In the genomic region with DNA sequence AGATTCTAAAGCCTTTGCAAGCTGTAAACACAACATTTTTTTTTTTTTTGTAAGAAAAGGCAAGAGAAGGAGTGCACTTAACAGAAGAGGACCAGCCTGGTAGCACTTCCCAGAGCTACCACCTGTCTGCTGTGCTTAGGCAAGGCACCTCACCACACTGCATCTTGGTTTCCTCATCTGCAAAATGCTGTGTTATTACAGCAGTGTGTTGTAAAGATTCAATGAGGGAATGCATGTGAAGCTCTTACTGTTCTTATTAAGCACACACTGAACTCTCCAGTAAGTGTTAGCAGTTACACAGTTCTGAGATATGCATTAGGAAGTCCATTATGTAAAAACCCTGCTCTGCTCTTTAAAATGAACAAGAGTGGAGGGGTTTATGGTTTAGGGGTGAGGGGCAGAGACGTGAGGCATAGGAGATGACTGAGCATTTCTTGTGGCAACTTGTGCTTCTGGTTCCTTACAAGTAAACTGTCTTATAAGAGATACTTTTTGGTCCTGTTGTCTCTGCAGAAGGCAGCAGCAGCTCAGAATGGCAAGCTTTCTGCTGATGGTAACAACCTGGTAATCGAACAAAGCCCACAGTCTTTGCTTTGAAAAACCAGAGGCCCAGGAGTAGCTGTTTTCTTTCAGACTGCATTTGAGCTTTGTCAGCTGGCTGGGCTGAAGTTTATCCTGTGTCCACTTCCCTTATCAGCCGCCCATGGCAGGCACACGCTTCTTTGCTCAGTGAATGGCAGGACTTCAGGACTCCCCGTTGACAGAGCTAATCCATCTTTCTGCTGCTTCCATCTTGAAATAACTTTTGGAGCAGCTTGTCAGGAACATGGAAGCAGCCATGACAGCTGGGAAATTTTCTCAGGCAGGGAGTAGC, we compare ENCODE assay signal across 14 cellular contexts.
A peak's percentile ranks its signal among the peaks of the same experiment; 100 is the strongest.
DNase-seq lines count a peak whose midpoint lies in the region; ATAC-seq and TF ChIP-seq lines count a peak whose summit lies in the region.
"Had no signal": no experiment of that assay in that cellular context is flagged by ENCODE, and none has a peak within 500 bp of the region (broad histone marks: within the 10 kb centered on the region; RNA-seq: fewer than 3 reads in every experiment).

No MANE protein-coding gene starts in this region.

- no peaks in the 10 kb centered on the region for H3K9me3 ChIP-seq in adipocyte (ENCODE audit: control insufficient read depth, low read length)
- no peaks in the 10 kb centered on the region for H3K9me3 ChIP-seq in heart left ventricle
- no peaks in the 10 kb centered on the region for H3K9me3 ChIP-seq in neuron (ENCODE audit: low read length)
- H3K9me3 ChIP-seq: sigmoid colon had no signal

- peak overlapping the region in 7 of 12 donors; percentile 22 to 60 (median 42) for H3K27ac ChIP-seq in heart left ventricle

- H3K27me3 ChIP-seq in adipocyte (replicated peaks; ENCODE audit: control insufficient read depth, insufficient read depth, low read length) (no peaks in the 10 kb centered on the region), heart left ventricle (no peaks in the 10 kb centered on the region), neuron (ENCODE audit: insufficient read depth, low read length) (no peaks in the 10 kb centered on the region)
- H3K27me3 ChIP-seq: sigmoid colon had no signal

- H2AFZ ChIP-seq in neuron (ENCODE audit: low read depth, low read length), result peak overlapping the region; percentile 20

- no peak for TF ChIP-seq CTCF in heart left ventricle (IDR thresholded peaks at IDR 0.05)

- peak overlapping the region; percentile 48 for H3K9ac ChIP-seq in adipocyte (ENCODE audit: low read length)

- DNase-seq in EH (ENCODE audit: low read depth), result peak; percentile 11
- DNase-seq in adipocyte (ENCODE audit: low read depth), result peak; percentile 2
- peak in 3 of 5 donors; percentile 46 to 72 (median 61) for DNase-seq in heart left ventricle
- no peak for DNase-seq in HK-2 (ENCODE audit: unreplicated experiment)
- no peak for DNase-seq in posterior cingulate gyrus
- DNase-seq in medulla oblongata (ENCODE audit: extremely low spot score), result no peak
- DNase-seq: ACHN; activated CD4-positive, CD25-positive, alpha-beta regulatory T cell treated with anti-CD3 and anti-CD28 coated beads, Interleukin-2, amount 50 U/mL, for 72 hours; COR-L47; NCI-H446; sigmoid colon; stimulated activated naive CD8-positive, alpha-beta T cell treated with anti-CD3 and anti-CD28 coated beads, Interleukin-15, Interleukin-2, amounts not matched to agents 100 U/mL and 50 U/mL, for 24 hours had no signal

- peaks cover 49% of the 10 kb centered on the region for H3K4me1 ChIP-seq in adipocyte (ENCODE audit: control insufficient read depth, insufficient read depth, low read length)
- peaks cover 0 to 21% (median 12%) of the 10 kb centered on the region in 12 donors for H3K4me1 ChIP-seq in heart left ventricle
- H3K4me1 ChIP-seq in neuron (ENCODE audit: insufficient read depth, low read length), result no peaks in the 10 kb centered on the region

- intact Hi-C loops in heart left ventricle (cut with DNase I) (loop anchor here in 1 of 10 donors (5.0 kb wide), 1 partner anchor 56 kb away; no protein-coding TSS in a partner anchor), posterior cingulate gyrus (cut with DNase I) (no loop called here)

- no peak for TF ChIP-seq POLR2A in heart left ventricle (IDR thresholded peaks at IDR 0.05)

- peak; percentile 57 to 86 (median 70) for ATAC-seq in heart left ventricle
- no peak for ATAC-seq in HG02885 (IDR thresholded peaks at IDR 0.05; ENCODE audit: poor library complexity, unreplicated experiment)
- ATAC-seq: stimulated activated naive CD8-positive, alpha-beta T cell treated with anti-CD3 and anti-CD28 coated beads, Interleukin-15, Interleukin-2, amounts not matched to agents 100 U/mL and 50 U/mL, for 24 hours had no signal

- H3K36me3 ChIP-seq in adipocyte (ENCODE audit: control insufficient read depth, insufficient read depth, low read length, severe bottlenecking), result no peaks in the 10 kb centered on the region
- no peaks in the 10 kb centered on the region for H3K36me3 ChIP-seq in heart left ventricle
- H3K36me3 ChIP-seq in neuron (ENCODE audit: insufficient read depth, low read length), result no peaks in the 10 kb centered on the region
- H3K36me3 ChIP-seq: sigmoid colon had no signal

- H3K4me3 ChIP-seq in adipocyte (ENCODE audit: low read length) (no peak overlapping the region), heart left ventricle (no peak overlapping the region), neuron (ENCODE audit: low read length) (no peak overlapping the region)
- H3K4me3 ChIP-seq: sigmoid colon had no signal

- WGBS in heart left ventricle, 4 donors, result 37 to 60% (median 44%) methylated on average over 2 to 5 of the region's 5 CpGs

Comparison
In these comparisons a context has a peak if more than half of its experiments do, and no peak if none do; other contexts are left out.
1. DNase-seq: peak in EH (single experiment), adipocyte (single experiment) and heart left ventricle (3 of 5); none in HK-2 (single experiment), posterior cingulate gyrus (0 of 10) and medulla oblongata (single experiment).